In genomic region chr17:46922804-46923635, GRCh38 we compare ENCODE assay signal across 8 cellular contexts. TPM values are rescaled to one million over a fixed set of nuclear protein-coding genes. Genes with fewer than 3 reads are reported as not detected.
A peak's percentile ranks its signal among the peaks of the same experiment; 100 is the strongest.
DNase-seq lines count a peak whose midpoint lies in the region; ATAC-seq and TF ChIP-seq lines count a peak whose summit lies in the region.

Gene GOSR2, plus strand, starts transcription at chr17:46923160. Its CDS starts 33 bp downstream, at chr17:46923193.

- peaks cover 47% of the 10 kb centered on the region for H3K4me1 Mint-ChIP-seq in activated naive CD8-positive, alpha-beta T cell treated with anti-CD3 and anti-CD28 coated beads, Interleukin-2, amount 50 U/mL, for 24 hours

- TF ChIP-seq POLR2A in transverse colon (IDR thresholded peaks at IDR 0.05) = peak; percentile 88

- intact Hi-C loops in transverse colon (cut with DNase I; ENCODE audit: low total_unique reads) = no loop called here

- H3K27ac Mint-ChIP-seq in activated naive CD8-positive, alpha-beta T cell treated with anti-CD3 and anti-CD28 coated beads, Interleukin-2, amount 50 U/mL, for 24 hours = peak within 1 kb of the TSS; percentile 100

- H3K36me3 Mint-ChIP-seq in activated naive CD8-positive, alpha-beta T cell treated with anti-CD3 and anti-CD28 coated beads, Interleukin-2, amount 50 U/mL, for 24 hours (ENCODE audit: low read depth) = peaks cover 10% of the 10 kb centered on the region

- H3K36me3 ChIP-seq in cardiac muscle cell = no peaks in the 10 kb centered on the region
- no peaks in the 10 kb centered on the region for H3K36me3 ChIP-seq in transverse colon

- DNase-seq in GM12865 (ENCODE audit: low read depth) = peak; percentile 94
- DNase-seq in NCI-H1417 (lab: John Stamatoyannopoulos, UW) = peak; percentile 87 to 96 (median 93)
- DNase-seq in SW480 (ENCODE audit: low spot score) = peak; percentile 92
- DNase-seq in activated naive CD8-positive, alpha-beta T cell treated with anti-CD3 and anti-CD28 coated beads, Interleukin-2, amount 50 U/mL, for 24 hours = peak; percentile 94
- peak; percentile 90 to 92 for DNase-seq in cardiac muscle cell (ENCODE audit: low read depth in 1 of 2, low spot score in 1 of 2)
- peak; percentile 93 for DNase-seq in pons (ENCODE audit: low spot score)
- DNase-seq in transverse colon = peak; percentile 89

- no peaks in the 10 kb centered on the region for H3K27me3 Mint-ChIP-seq in activated naive CD8-positive, alpha-beta T cell treated with anti-CD3 and anti-CD28 coated beads, Interleukin-2, amount 50 U/mL, for 24 hours

- H3K27ac ChIP-seq in cardiac muscle cell (peak within 1 kb of the TSS; percentile 98), transverse colon (peak within 1 kb of the TSS; percentile 88 to 92 (median 90))

- ATAC-seq in HG02759 (IDR thresholded peaks at IDR 0.05; ENCODE audit: unreplicated experiment) = peak; percentile 94
- peak; percentile 97 for ATAC-seq in activated naive CD8-positive, alpha-beta T cell treated with anti-CD3 and anti-CD28 coated beads, Interleukin-2, amount 50 U/mL, for 24 hours

- no peaks in the 10 kb centered on the region for H3K27me3 ChIP-seq in cardiac muscle cell
- no peaks in the 10 kb centered on the region for H3K27me3 ChIP-seq in transverse colon

- H3K4me1 ChIP-seq in cardiac muscle cell (ENCODE audit: low read depth) = peaks cover 7% of the 10 kb centered on the region
- peaks cover 0 to 43% (median 21%) of the 10 kb centered on the region in 4 donors for H3K4me1 ChIP-seq in transverse colon

- TF ChIP-seq CTCF in GM12865 (IDR thresholded peaks at IDR 0.05; ENCODE audit: insufficient read depth, low read depth, low read length, missing control alignments) (no peak), cardiac muscle cell (IDR thresholded peaks at IDR 0.05; ENCODE audit: low read depth, low read length) (no peak), transverse colon (IDR thresholded peaks at IDR 0.05) (no peak)

- H3K4me3 Mint-ChIP-seq in activated naive CD8-positive, alpha-beta T cell treated with anti-CD3 and anti-CD28 coated beads, Interleukin-2, amount 50 U/mL, for 24 hours = peak within 1 kb of the TSS; percentile 98

- no peak for TF ChIP-seq EP300 in transverse colon (IDR thresholded peaks at IDR 0.05; ENCODE audit: low read depth)

- H3K9me3 ChIP-seq in cardiac muscle cell (ENCODE audit: low read depth) (no peaks in the 10 kb centered on the region), transverse colon (no peaks in the 10 kb centered on the region)

- in situ Hi-C loops in transverse colon (cut with MboI; ENCODE audit: low pct_ligation_motif_present in 1 of 4, low pct_unique_long_range_greater_than_20kb in 1 of 4, low sequenced_read_pairs in 3 of 4) = no loop called here

- 0% methylated on average over 1 to 45 of the region's 52 CpGs for WGBS in transverse colon (ENCODE audit: low coverage in 1 of 2), 2 donors

- H3K4me3 ChIP-seq in GM12865 (ENCODE audit: low read depth, low read length) (peak within 1 kb of the TSS; percentile 74), cardiac muscle cell (peak within 1 kb of the TSS; percentile 72), transverse colon (peak within 1 kb of the TSS; percentile 65 to 90 (median 78))

- H3K9me3 Mint-ChIP-seq in activated naive CD8-positive, alpha-beta T cell treated with anti-CD3 and anti-CD28 coated beads, Interleukin-2, amount 50 U/mL, for 24 hours = no peaks in the 10 kb centered on the region

RNA-seq across cellular contexts. Expression of gene GOSR2, which starts in this region (rescaled TPM):
- total RNA-seq in cardiac muscle cell (34.1 and 41.3 TPM in 2 replicates), transverse colon (100 to 1,000 TPM in 1 of 4 donors, 10 to 100 TPM in 3; 50.0 to 102 (median 62.8) TPM)
- 37.3 and 60.9 TPM in 2 replicates for polyA plus RNA-seq in cardiac muscle cell

Comparison
In these comparisons a context has a peak if more than half of its experiments do, and no peak if none do; other contexts are left out.
1. Peak in every context shown above with its lines: DNase-seq, ATAC-seq, H3K4me3 ChIP-seq and H3K27ac ChIP-seq.